In the genomic region with DNA sequence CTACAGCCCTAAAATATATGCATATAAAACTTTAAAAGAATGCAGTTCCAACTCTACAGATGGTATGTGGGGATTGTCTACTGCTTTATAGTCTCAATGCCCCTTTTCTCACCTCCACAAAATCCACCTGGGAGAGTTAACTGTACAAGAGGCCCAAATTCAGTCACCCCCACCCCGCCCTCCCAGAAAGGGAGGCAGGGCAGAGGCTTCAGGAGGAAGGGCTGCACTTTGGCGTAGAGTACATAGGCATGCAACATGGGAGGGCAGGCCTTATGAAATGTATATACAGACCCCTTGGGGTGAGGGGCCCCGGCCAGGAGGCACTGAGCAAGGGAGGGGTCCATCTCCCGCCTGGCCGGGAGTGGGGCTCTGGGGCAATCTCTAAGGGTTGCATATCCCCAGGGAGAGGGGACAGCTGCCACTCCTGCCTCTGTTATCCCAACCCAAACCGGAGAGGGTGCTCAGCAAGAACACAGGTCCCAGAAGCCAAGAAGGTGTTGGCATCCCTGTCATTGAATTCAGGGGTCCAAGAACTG, we compare ENCODE assay signal across 7 cellular contexts. TPM values are rescaled to one million over a fixed set of nuclear protein-coding genes. Genes with fewer than 3 reads are reported as not detected.
DNase-seq lines count a peak whose midpoint lies in the region; ATAC-seq and TF ChIP-seq lines count a peak whose summit lies in the region.

No MANE protein-coding gene starts in this region.

- CTCF ChIA-PET in HCT116 (lab: Charles Lee) = interaction anchor here (2.5 kb wide), 1 partner anchor 8 kb away, joined by 15 read pairs; the partner anchor contains the start of gene SHC1

- H3K79me2 ChIP-seq in HCT116 (ENCODE audit: insufficient read depth, low read length) = peaks cover 38% of the 10 kb centered on the region

- TF ChIP-seq POLR2A in HCT116 (IDR thresholded peaks at IDR 0.05; ENCODE audit: borderline replicate concordance, extremely low read depth, insufficient read depth, insufficient read length) = no peak
- no peak for TF ChIP-seq POLR2A in gastroesophageal sphincter (IDR thresholded peaks at IDR 0.05)

- peak overlapping the region; percentile 85 for H3K4me3 Mint-ChIP-seq in T-helper 17 cell

- TF ChIP-seq CTCF in HCT116 (IDR thresholded peaks at IDR 0.05 in 2 of 3, conservative IDR thresholded peaks at IDR 0.05 in 1 of 3; ENCODE audit: borderline replicate concordance in 1 of 3, insufficient read depth in 1 of 3, low read depth in 2 of 3, low read length in 2 of 3) = no peak
- TF ChIP-seq CTCF in gastroesophageal sphincter (IDR thresholded peaks at IDR 0.05) = no peak

- peak overlapping the region; percentile 92 for H3K27ac Mint-ChIP-seq in T-helper 17 cell

- no peak for DNase-seq in HCT116 (ENCODE audit: low read depth, low spot score)
- DNase-seq in T-helper 17 cell = no peak
- DNase-seq in H7 = no peak
- no peak for DNase-seq in NCI-H1417 (lab: John Stamatoyannopoulos, UW)

- no peaks in the 10 kb centered on the region for H4K20me1 ChIP-seq in HCT116 (ENCODE audit: insufficient read depth)

- TF ChIP-seq EP300 in gastroesophageal sphincter (IDR thresholded peaks at IDR 0.05) = no peak

- intact Hi-C loops in HCT116 (cut with micrococcal nuclease) = loop anchor here (5.0 kb wide), 1 partner anchor 34 kb away; no protein-coding TSS in a partner anchor

- H3K4me2 ChIP-seq in HCT116 (ENCODE audit: low read length) = peak overlapping the region; percentile 82

- H3K27ac ChIP-seq in HCT116 (ENCODE audit: low read depth, low read length) = peak overlapping the region; percentile 92
- peak overlapping the region; percentile 83 to 99 (median 94) for H3K27ac ChIP-seq in gastroesophageal sphincter
- peak overlapping the region in 17 of 21 experiments; percentile 31 to 100 (median 99) for H3K27ac ChIP-seq in skin epidermis

- peaks cover 31% of the 10 kb centered on the region for H3K4me1 Mint-ChIP-seq in T-helper 17 cell

- no peaks in the 10 kb centered on the region for H3K9me3 ChIP-seq in HCT116 (ENCODE audit: control insufficient read depth in 1 of 2, insufficient read depth in 1 of 2, low read depth in 1 of 2, low read length in 2 of 2)
- no peaks in the 10 kb centered on the region for H3K9me3 ChIP-seq in T-helper 17 cell (ENCODE audit: control insufficient read depth, low read length, poor library complexity, severe bottlenecking)
- no peaks in the 10 kb centered on the region for H3K9me3 ChIP-seq in gastroesophageal sphincter

- H3K27me3 ChIP-seq in HCT116 (ENCODE audit: insufficient read depth, low read length) (no peaks in the 10 kb centered on the region), gastroesophageal sphincter (no peaks in the 10 kb centered on the region), H7 (ENCODE audit: control insufficient read depth, insufficient read depth, low read length) (no peaks in the 10 kb centered on the region)

- no peaks in the 10 kb centered on the region for H3K27me3 Mint-ChIP-seq in T-helper 17 cell

- H3K4me3 ChIP-seq in HCT116 (replicated peaks in 1 of 2; ENCODE audit: low read depth in 1 of 2, low read length in 2 of 2) (peak overlapping the region; percentile 64 to 80), gastroesophageal sphincter (peak overlapping the region in 1 of 2 donors; percentile 92), skin epidermis (peak overlapping the region in 3 of 7 experiments; percentile 67 to 76 (median 68)), H7 (ENCODE audit: insufficient read depth, low read depth, low read length) (no peak overlapping the region)

- 43% methylated on average over 1 of the region's 6 CpGs; no CpG with 5 or more reads in 1 of the 2 donors for WGBS in gastroesophageal sphincter (ENCODE audit: low coverage in 1 of 2), 2 donors

- peak overlapping the region; percentile 78 for H3K9ac ChIP-seq in HCT116 (ENCODE audit: low read length)

- no peak overlapping the region for H2AFZ ChIP-seq in HCT116 (ENCODE audit: low read depth, low read length, poor library complexity, severe bottlenecking)

- no TSS peak for BruUV-seq in HCT116 (replicated peaks; lab: Mats Ljungman, UMichigan)

- H3K36me3 ChIP-seq in HCT116 (ENCODE audit: control insufficient read depth in 1 of 2, insufficient read depth in 2 of 2, low read length in 2 of 2) = peaks cover 27 to 53% of the 10 kb centered on the region in 2 experiments; a peak in 3 of 4 replicates
- H3K36me3 ChIP-seq in gastroesophageal sphincter = peaks cover 0 to 72% of the 10 kb centered on the region in 2 donors
- H3K36me3 ChIP-seq in H7 (replicated peaks; ENCODE audit: control insufficient read depth, insufficient read depth, low read length) = peaks cover 44% of the 10 kb centered on the region

- POLR2A ChIA-PET in HCT116 (lab: Charles Lee) = interaction anchor here (1.0 to 2.4 kb wide), 2 partner anchors 9 to 31 kb away, joined by 3 to 38 read pairs; partner anchors contain the start of genes CKS1B, LENEP and SHC1

- RAD21 ChIA-PET in HCT116 (lab: Charles Lee; ENCODE audit: low non-redundant PET in 1 of 2, low total read pairs in 2 of 2, uncharacterized antibody in 2 of 2, unreplicated experiment in 2 of 2) = no interaction called here

- H3K36me3 Mint-ChIP-seq in T-helper 17 cell (ENCODE audit: low read depth) = peaks cover 3% of the 10 kb centered on the region

- TF ChIP-seq RAD21 in HCT116 (IDR thresholded peaks at IDR 0.05; ENCODE audit: low read depth) = no peak

- ATAC-seq in HCT116 = no peak
- no peak for ATAC-seq in T-helper 17 cell
- no peak for ATAC-seq in gastroesophageal sphincter
- ATAC-seq in GM18870 (IDR thresholded peaks at IDR 0.05; ENCODE audit: unreplicated experiment) = no peak

- no peaks in the 10 kb centered on the region for H3K9me2 ChIP-seq in HCT116 (ENCODE audit: insufficient read depth)

- H3K4me1 ChIP-seq in HCT116 (ENCODE audit: control insufficient read depth in 1 of 2, insufficient read depth in 2 of 2, low read length in 2 of 2) (peaks cover 13 to 36% of the 10 kb centered on the region in 2 experiments), gastroesophageal sphincter (peaks cover 3 to 63% (median 17%) of the 10 kb centered on the region in 3 donors)

TF ChIP-seq in HCT116, 20 proteins besides CTCF, POLR2A, EP300 and RAD21 (continues in another document):
- TF ChIP-seq YY1 (IDR thresholded peaks at IDR 0.05; ENCODE audit: extremely low read depth, insufficient replicate concordance, low read depth, low read length) = no peak
- no peak for TF ChIP-seq FOSL1 (IDR thresholded peaks at IDR 0.05; ENCODE audit: low read depth)
- TF ChIP-seq ATF3 (IDR thresholded peaks at IDR 0.05) = no peak
- TF ChIP-seq JUND (IDR thresholded peaks at IDR 0.05) = no peak
- TF ChIP-seq EZH2 (IDR thresholded peaks at IDR 0.05) = no peak
- no peak for TF ChIP-seq EGR1 (IDR thresholded peaks at IDR 0.05; ENCODE audit: low read depth)
- no peak for TF ChIP-seq ZNF274 (IDR thresholded peaks at IDR 0.05; ENCODE audit: low read depth, low read length)
- TF ChIP-seq ELF1 (IDR thresholded peaks at IDR 0.05; ENCODE audit: borderline replicate concordance, low read depth) = no peak
- no peak for TF ChIP-seq EZH2phosphoT487 (IDR thresholded peaks at IDR 0.05; ENCODE audit: borderline replicate concordance)
- no peak for TF ChIP-seq ZFX (IDR thresholded peaks at IDR 0.05)
- no peak for TF ChIP-seq SRF (IDR thresholded peaks at IDR 0.05; ENCODE audit: low read depth)

RNA-seq across cellular contexts. Expression of gene PYGO2, which starts 1.3 kb away (rescaled TPM):
- 37.2 TPM for total RNA-seq in HCT116 (2021; ENCODE audit: unreplicated experiment)
- 17.0 and 22.1 TPM in 2 replicates for polyA plus RNA-seq in HCT116 (2012)
- 10 to 100 TPM; 34.7 to 45.1 TPM for total RNA-seq in T-helper 17 cell
- total RNA-seq in gastroesophageal sphincter = 10 to 100 TPM; 19.1 to 40.1 (median 25.7) TPM
- 52.6 and 62.8 TPM in 2 replicates for total RNA-seq in H7 (2014; rRNA removed; shearing (Covaris generic))

RNA-seq across cellular contexts. Expression of gene PBXIP1, which starts 7.0 kb away (rescaled TPM):
- total RNA-seq in HCT116 (2021; ENCODE audit: unreplicated experiment) (12.6 TPM), T-helper 17 cell (100 to 1,000 TPM; 634 to 767 TPM), gastroesophageal sphincter (100 to 1,000 TPM; 205 to 371 (median 283) TPM)
- 12.5 and 17.2 TPM in 2 replicates for polyA plus RNA-seq in HCT116 (2012)
- total RNA-seq in H7 (2014; rRNA removed; shearing (Covaris generic)) = 43.6 and 48.5 TPM in 2 replicates

RNA-seq across cellular contexts. Expression of gene SHC1, which starts 7.7 kb away (rescaled TPM):
- total RNA-seq in HCT116 (2021; ENCODE audit: unreplicated experiment) (148 TPM), T-helper 17 cell (100 to 1,000 TPM in 1 of 2 donors, 10 to 100 TPM in 1; 99.5 to 105 TPM), gastroesophageal sphincter (100 to 1,000 TPM in 1 of 4 donors, 10 to 100 TPM in 3; 69.1 to 104 (median 90.2) TPM)
- polyA plus RNA-seq in HCT116 (2012) = 135 and 142 TPM in 2 replicates
- total RNA-seq in H7 (2014; rRNA removed; shearing (Covaris generic)) = 298 and 333 TPM in 2 replicates

RNA-seq across cellular contexts. Expression of gene CKS1B, which starts 11.6 kb away (rescaled TPM):
- total RNA-seq in HCT116 (2021; ENCODE audit: unreplicated experiment) (229 TPM), T-helper 17 cell (1 to 10 TPM; 9.3 to 9.4 TPM), gastroesophageal sphincter (10 to 100 TPM in 3 of 4 donors, 1 to 10 TPM in 1; 7.5 to 24.2 (median 17.6) TPM)
- 490 and 557 TPM in 2 replicates for polyA plus RNA-seq in HCT116 (2012)
- 342 and 347 TPM in 2 replicates for total RNA-seq in H7 (2014; rRNA removed; shearing (Covaris generic))

RNA-seq across cellular contexts. Expression of gene FLAD1, which starts 20.3 kb away (rescaled TPM):
- total RNA-seq in HCT116 (2021; ENCODE audit: unreplicated experiment) (58.4 TPM), T-helper 17 cell (10 to 100 TPM; 33.2 to 34.7 TPM), gastroesophageal sphincter (10 to 100 TPM; 12.8 to 23.5 (median 20.7) TPM)
- 49.9 and 53.7 TPM in 2 replicates for polyA plus RNA-seq in HCT116 (2012)
- total RNA-seq in H7 (2014; rRNA removed; shearing (Covaris generic)) = 152 and 177 TPM in 2 replicates
